32 cellular contexts compared by ENCODE assay signal in the genomic region with DNA sequence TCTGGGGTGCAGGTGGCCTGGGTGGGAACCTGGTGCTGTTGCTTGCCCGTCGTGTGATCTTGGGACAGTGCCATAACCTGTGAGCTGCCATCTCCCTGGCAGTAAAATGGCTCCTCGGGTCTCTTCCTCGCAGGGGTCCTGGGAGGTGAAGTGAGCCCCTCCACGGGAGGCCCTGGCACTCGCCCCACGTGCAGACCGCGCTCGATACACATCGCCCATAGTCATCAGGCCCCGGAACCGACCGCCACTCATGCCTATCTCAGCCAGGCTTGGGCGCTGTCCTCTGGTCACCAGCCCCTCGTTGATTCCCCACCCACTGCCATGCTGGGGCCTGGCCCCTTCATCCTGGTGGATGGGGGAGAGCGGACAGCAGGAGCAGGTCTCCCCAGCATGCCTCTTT. TPM values are rescaled to one million over a fixed set of nuclear protein-coding genes. Genes with fewer than 3 reads are reported as not detected.
"Had no signal": no experiment of that assay in that cellular context is flagged by ENCODE, and none has a peak within 500 bp of the region (broad histone marks: within the 10 kb centered on the region; RNA-seq: fewer than 3 reads in every experiment).

No MANE protein-coding gene starts in this region.

- H3K27me3 ChIP-seq: brain microvascular endothelial cell, esophagus muscularis mucosa, gastrocnemius medialis had no signal

- H3K4me3 ChIP-seq: coronary artery, esophagus muscularis mucosa, gastrocnemius medialis had no signal

- FAIRE-seq: astrocyte, bronchial epithelial cell had no signal

- H3K9me3 ChIP-seq: esophagus muscularis mucosa, gastrocnemius medialis had no signal

- H3K36me3 ChIP-seq: brain microvascular endothelial cell, gastrocnemius medialis, WERI-Rb-1 had no signal

- DNase-seq: activated B cell treated with CpG ODN at 0.5 μM for 24 hours; activated CD4-positive, alpha-beta T cell treated with anti-CD3 and anti-CD28 coated beads for 48 hours; activated CD4-positive, alpha-beta T cell treated with anti-CD3 and anti-CD28 coated beads, Interleukin-2, amount 50 U/mL, for 1 hour; activated CD4-positive, alpha-beta T cell treated with anti-CD3 and anti-CD28 coated beads, Interleukin-2, amount 50 U/mL, for 48 hours; activated CD8-positive, alpha-beta memory T cell treated with anti-CD3 and anti-CD28 coated beads for 24 hours; activated CD8-positive, alpha-beta T cell treated with anti-CD3 and anti-CD28 coated beads for 36 hours; activated effector memory CD4-positive, alpha-beta T cell treated with Interleukin-2 at 50 U/mL for 16 hours; activated gamma-delta T cell treated with Interleukin-2 at 50 U/mL for 16 hours; activated naive CD4-positive, alpha-beta T cell treated with anti-CD3 and anti-CD28 coated beads, Interleukin-2, amount 50 U/mL, for 16 hours; activated naive CD4-positive, alpha-beta T cell treated with Interleukin-2 at 50 U/mL for 16 hours; activated T-cell treated with anti-CD3 and anti-CD28 coated beads, Interleukin-2, amount 50 U/mL, for 4 hours; amniotic stem cell; anterior cingulate cortex; brain microvascular endothelial cell; dermis blood vessel endothelial cell; effector CD4-positive, alpha-beta T cell; effector memory CD8-positive, alpha-beta T cell; erythroblast; foreskin keratinocyte; gastrocnemius medialis; glutamatergic neuron; T-helper 1 cell; T-helper 17 cell; T1000; WERI-Rb-1 had no signal

- ATAC-seq: activated CD4-positive, CD25-positive, alpha-beta regulatory T cell treated with anti-CD3 and anti-CD28 coated beads, Interleukin-2, amount 50 U/mL, for 24 hours; activated CD8-positive, alpha-beta T cell treated with anti-CD3 and anti-CD28 coated beads for 36 hours; activated T-cell treated with anti-CD3 and anti-CD28 coated beads, Interleukin-2, amount 50 U/mL, for 4 hours; activated T-helper 17 cell treated with anti-CD3 and anti-CD28 coated beads, Interleukin-2, amount 50 U/mL, for 72 hours; effector memory CD8-positive, alpha-beta T cell; foreskin keratinocyte; gastrocnemius medialis; T-helper 17 cell had no signal

- H3K27ac ChIP-seq: brain microvascular endothelial cell, coronary artery, esophagus muscularis mucosa, foreskin keratinocyte, gastrocnemius medialis, WERI-Rb-1 had no signal

RNA-seq across cellular contexts. Expression of gene OSGIN1, which starts 21.5 kb away (rescaled TPM):
- total RNA-seq: cerebellum had no signal

RNA-seq across cellular contexts. Expression of gene NECAB2, which starts 36.5 kb away (rescaled TPM):
- total RNA-seq: activated B cell treated with CpG ODN at 0.5 μM for 24 hours; activated CD8-positive, alpha-beta T cell treated with anti-CD3 and anti-CD28 coated beads for 36 hours; activated T-cell treated with anti-CD3 and anti-CD28 coated beads, Interleukin-2, amount 50 U/mL, for 4 hours; activated T-helper 17 cell treated with anti-CD3 and anti-CD28 coated beads, Interleukin-2, amount 50 U/mL, for 72 hours; bronchial epithelial cell; dermis blood vessel endothelial cell; esophagus muscularis mucosa; foreskin keratinocyte; gastrocnemius medialis; T-helper 17 cell had no signal
- polyA plus RNA-seq: foreskin keratinocyte had no signal
